ENCODE assay signal across 20 cellular contexts in genomic region chr17:82959990-82960418, GRCh38.
DNase-seq lines count a peak whose midpoint lies in the region; ATAC-seq and TF ChIP-seq lines count a peak whose summit lies in the region.
"Had no signal": no experiment of that assay in that cellular context is flagged by ENCODE, and none has a peak within 500 bp of the region (broad histone marks: within the 10 kb centered on the region; RNA-seq: fewer than 3 reads in every experiment).

No MANE protein-coding gene starts in this region.

- H3K27me3 ChIP-seq in left lung (no peaks in the 10 kb centered on the region), spleen (replicated peaks in 1 of 7) (no peaks in the 10 kb centered on the region), foreskin keratinocyte (no peaks in the 10 kb centered on the region)

- H3K27ac Mint-ChIP-seq in activated T-cell treated with anti-CD3 and anti-CD28 coated beads, Interleukin-2, amount 50 U/mL, for 24 hours: no peak overlapping the region
- no peak overlapping the region for H3K27ac Mint-ChIP-seq in activated T-cell treated with anti-CD3 and anti-CD28 coated beads, Interleukin-2, amount 50 U/mL, for 72 hours
- H3K27ac Mint-ChIP-seq: CD8-positive, alpha-beta memory T cell had no signal

- no peaks in the 10 kb centered on the region for H3K4me1 ChIP-seq in HEK293 (ENCODE audit: control insufficient read depth, insufficient read depth, low read length)
- peaks cover 4 to 11% of the 10 kb centered on the region in 2 donors for H3K4me1 ChIP-seq in left lung
- peaks cover 7 to 18% (median 14%) of the 10 kb centered on the region in 6 donors for H3K4me1 ChIP-seq in spleen
- no peaks in the 10 kb centered on the region for H3K4me1 ChIP-seq in foreskin keratinocyte
- H3K4me1 ChIP-seq: A549, HAP-1 had no signal

- CTCF ChIA-PET in HEK293 (lab: Yijun Ruan, JAX): no interaction called here

- no peak for TF ChIP-seq POLR2A in spleen (IDR thresholded peaks at IDR 0.05)

- H3K36me3 ChIP-seq in HEK293 (ENCODE audit: control insufficient read depth in 2 of 2, insufficient read depth in 1 of 2, low read length in 2 of 2) (peaks cover 0 to 5% of the 10 kb centered on the region in 2 experiments; a peak in 1 of 3 replicates), left lung (peaks cover 0 to 30% of the 10 kb centered on the region in 2 donors), spleen (peaks cover 0 to 49% (median 6%) of the 10 kb centered on the region in 6 donors)
- H3K36me3 ChIP-seq: HAP-1 had no signal

- DNase-seq in activated T-cell treated with anti-CD3 and anti-CD28 coated beads, Interleukin-2, amount 50 U/mL, for 24 hours: peak; percentile 19
- no peak for DNase-seq in activated T-cell treated with anti-CD3 and anti-CD28 coated beads, Interleukin-2, amount 50 U/mL, for 72 hours
- DNase-seq in left lung (peak; percentile 27 to 70), spleen (peak; percentile 45), foreskin keratinocyte (no peak), A172 (ENCODE audit: low spot score) (no peak)
- DNase-seq: CD8-positive, alpha-beta memory T cell; DMS79 treated with DMSO at 0.1 percent for 48 hours; Kasumi-1; MM.1S; NCI-H1092 treated with DMSO at 0.1 percent for 48 hours; NCI-H1694; NCI-H2227 treated with DMSO at 0.1 percent for 48 hours; NCI-H524 treated with DMSO at 0.1 percent for 48 hours had no signal

- TF ChIP-seq CTCF in HEK293 (tag by site-specific recombination; IDR thresholded peaks at IDR 0.05) (no peak), left lung (IDR thresholded peaks at IDR 0.05) (no peak), spleen (IDR thresholded peaks at IDR 0.05 in 8 of 11, conservative IDR thresholded peaks at IDR 0.05 in 3 of 11) (no peak), foreskin keratinocyte (conservative IDR thresholded peaks at IDR 0.05) (no peak)

- POLR2A ChIA-PET in HEK293 (lab: Yijun Ruan, JAX): no interaction called here

- H3K4me1 Mint-ChIP-seq in activated T-cell treated with anti-CD3 and anti-CD28 coated beads, Interleukin-2, amount 50 U/mL, for 24 hours (ENCODE audit: low read depth): peaks cover 6% of the 10 kb centered on the region
- H3K4me1 Mint-ChIP-seq in activated T-cell treated with anti-CD3 and anti-CD28 coated beads, Interleukin-2, amount 50 U/mL, for 72 hours (ENCODE audit: low read depth): peaks cover 8% of the 10 kb centered on the region

- H3K4me3 ChIP-seq in HEK293 (ENCODE audit: low read depth, low read length) (no peak overlapping the region), left lung (no peak overlapping the region), spleen (no peak overlapping the region)
- H3K4me3 ChIP-seq: A549; BLaER1 treated with 17β-estradiol and CSF1 and Interleukin-3, amounts not matched to agents 10 nM and 100 nM; HAP-1 had no signal

- H3K36me3 Mint-ChIP-seq in activated T-cell treated with anti-CD3 and anti-CD28 coated beads, Interleukin-2, amount 50 U/mL, for 24 hours (ENCODE audit: low read depth): peaks cover 26% of the 10 kb centered on the region
- H3K36me3 Mint-ChIP-seq in activated T-cell treated with anti-CD3 and anti-CD28 coated beads, Interleukin-2, amount 50 U/mL, for 72 hours (ENCODE audit: insufficient read depth in 2 of 2): peaks cover 9 to 11% of the 10 kb centered on the region in 2 donors
- H3K36me3 Mint-ChIP-seq: IgD-negative memory B cell had no signal

- H3K27ac ChIP-seq in HEK293 (ENCODE audit: extremely low read depth, low read depth, low read length) (no peak overlapping the region), left lung (no peak overlapping the region), spleen (no peak overlapping the region), foreskin keratinocyte (no peak overlapping the region)
- H3K27ac ChIP-seq: A549; BLaER1 treated with 17β-estradiol and CSF1 and Interleukin-3, amounts not matched to agents 10 nM and 100 nM had no signal

- no peaks in the 10 kb centered on the region for H3K9me3 ChIP-seq in HEK293 (ENCODE audit: control insufficient read depth, insufficient read depth, low read depth, low read length)
- H3K9me3 ChIP-seq in left lung: peaks cover 0 to 11% of the 10 kb centered on the region in 2 donors
- peaks cover 0 to 17% (median 13%) of the 10 kb centered on the region in 8 donors for H3K9me3 ChIP-seq in spleen
- H3K9me3 ChIP-seq: HAP-1 had no signal

- ATAC-seq in activated T-cell treated with anti-CD3 and anti-CD28 coated beads, Interleukin-2, amount 50 U/mL, for 72 hours (replicated peaks in 1 of 2): no peak
- no peak for ATAC-seq in left lung
- ATAC-seq in foreskin keratinocyte: no peak
- ATAC-seq in GM21619 (IDR thresholded peaks at IDR 0.05; ENCODE audit: unreplicated experiment): no peak
- ATAC-seq: A549 had no signal

- intact Hi-C loops in left lung (cut with DNase I): loop anchor here in 1 of 2 donors (5.0 kb wide), 1 partner anchor 178 kb away; no protein-coding TSS in a partner anchor
- intact Hi-C loops in spleen (cut with DNase I; ENCODE audit: low total_unique reads): no loop called here

- H3K27me3 Mint-ChIP-seq in activated T-cell treated with anti-CD3 and anti-CD28 coated beads, Interleukin-2, amount 50 U/mL, for 24 hours: no peaks in the 10 kb centered on the region
- no peaks in the 10 kb centered on the region for H3K27me3 Mint-ChIP-seq in activated T-cell treated with anti-CD3 and anti-CD28 coated beads, Interleukin-2, amount 50 U/mL, for 72 hours (ENCODE audit: low read depth)
- H3K27me3 Mint-ChIP-seq: CD8-positive, alpha-beta memory T cell had no signal

- H3K4me3 Mint-ChIP-seq in activated T-cell treated with anti-CD3 and anti-CD28 coated beads, Interleukin-2, amount 50 U/mL, for 24 hours: no peak overlapping the region
- H3K4me3 Mint-ChIP-seq in activated T-cell treated with anti-CD3 and anti-CD28 coated beads, Interleukin-2, amount 50 U/mL, for 72 hours: no peak overlapping the region
- H3K4me3 Mint-ChIP-seq: CD8-positive, alpha-beta memory T cell; IgD-negative memory B cell had no signal

- H3K9me3 Mint-ChIP-seq in activated T-cell treated with anti-CD3 and anti-CD28 coated beads, Interleukin-2, amount 50 U/mL, for 24 hours: peaks cover 3% of the 10 kb centered on the region
- no peaks in the 10 kb centered on the region for H3K9me3 Mint-ChIP-seq in activated T-cell treated with anti-CD3 and anti-CD28 coated beads, Interleukin-2, amount 50 U/mL, for 72 hours

- 95 to 98% (median 97%) methylated on average over 9 to 23 of the region's 23 CpGs for WGBS in spleen, 5 donors

TF ChIP-seq in HEK293, 187 proteins besides CTCF, POLR2A, EP300 and RAD21:
- peak; percentile 63; the same call in 1 of the 2 replicates for TF ChIP-seq ZNF10 (tag by site-specific recombination; IDR thresholded peaks at IDR 0.05)
- no peak for TF ChIP-seq ZNF843 (tag by site-specific recombination; IDR thresholded peaks at IDR 0.05)

Comparison
In these comparisons a context has a peak if more than half of its experiments do, and no peak if none do; other contexts are left out.
1. DNase-seq: peak in activated T-cell treated with anti-CD3 and anti-CD28 coated beads, Interleukin-2, amount 50 U/mL, for 24 hours (single experiment), left lung (2 of 2) and spleen (single experiment); none in activated T-cell treated with anti-CD3 and anti-CD28 coated beads, Interleukin-2, amount 50 U/mL, for 72 hours (0 of 2), foreskin keratinocyte (0 of 2) and A172 (single experiment).